In genomic region chr6:21003780-21004541, GRCh38 we compare ENCODE assay signal across 8 cellular contexts.
A peak's percentile ranks its signal among the peaks of the same experiment; 100 is the strongest.
DNase-seq lines count a peak whose midpoint lies in the region; ATAC-seq, FAIRE-seq and TF ChIP-seq lines count a peak whose summit lies in the region.

No MANE protein-coding gene starts in this region.

- no peak overlapping the region for H2AFZ ChIP-seq in hepatocyte

- H3K9me3 ChIP-seq in hepatocyte (ENCODE audit: low read depth) = no peaks in the 10 kb centered on the region

- H4K20me1 ChIP-seq in hepatocyte (ENCODE audit: insufficient read depth, poor library complexity, severe bottlenecking) = no peaks in the 10 kb centered on the region

- H3K4me3 ChIP-seq in hepatocyte = no peak overlapping the region

- no peaks in the 10 kb centered on the region for H3K36me3 ChIP-seq in hepatocyte (replicated peaks; ENCODE audit: insufficient read depth, low read depth)

- H3K27me3 ChIP-seq in hepatocyte = no peaks in the 10 kb centered on the region

- H3K27ac ChIP-seq in hepatocyte (no peak overlapping the region), substantia nigra (ENCODE audit: low read depth, low read length, poor library complexity, severe bottlenecking) (no peak overlapping the region)

- no peaks in the 10 kb centered on the region for H3K9me2 ChIP-seq in hepatocyte (replicated peaks; ENCODE audit: insufficient read depth)

- ATAC-seq in GM18873 (IDR thresholded peaks at IDR 0.05; ENCODE audit: low FRiP score, unreplicated experiment) (peak; percentile 64), HG02884 (IDR thresholded peaks at IDR 0.05; ENCODE audit: unreplicated experiment) (peak; percentile 76)

- H3K4me1 ChIP-seq in hepatocyte (ENCODE audit: insufficient read depth) = peaks cover 8% of the 10 kb centered on the region

- WGBS in hepatocyte (ENCODE audit: low lambda C conversion rate, missing lambda C conversion rate) = 77% methylated on average over 3 of the region's 3 CpGs

- no peaks in the 10 kb centered on the region for H3K79me2 ChIP-seq in hepatocyte

- peak overlapping the region; percentile 24 for H3K4me2 ChIP-seq in hepatocyte

- TF ChIP-seq CTCF in hepatocyte (IDR thresholded peaks at IDR 0.05; ENCODE audit: poor library complexity) (no peak), D721Med (IDR thresholded peaks at IDR 0.05; ENCODE audit: insufficient read depth, missing control alignments) (no peak)

- no peak for FAIRE-seq in D721Med (lab: Jason Lieb, UNC)

- DNase-seq in NCI-H2196 treated with DMSO at 0.1 percent for 48 hours (lab: John Stamatoyannopoulos, UW; ENCODE audit: unreplicated experiment) = peak; percentile 6
- DNase-seq in hepatocyte (ENCODE audit: low spot score) = no peak
- no peak for DNase-seq in middle frontal gyrus (ENCODE audit: extremely low spot score, low spot score)
- DNase-seq in substantia nigra (lab: John Stamatoyannopoulos, UW) = no peak
- DNase-seq in NK-92 (lab: John Stamatoyannopoulos, UW; ENCODE audit: unreplicated experiment) = no peak
- no peak for DNase-seq in D721Med (ENCODE audit: insufficient read length, low spot score)
